ENCODE assay signal across 8 cellular contexts in the genomic region with DNA sequence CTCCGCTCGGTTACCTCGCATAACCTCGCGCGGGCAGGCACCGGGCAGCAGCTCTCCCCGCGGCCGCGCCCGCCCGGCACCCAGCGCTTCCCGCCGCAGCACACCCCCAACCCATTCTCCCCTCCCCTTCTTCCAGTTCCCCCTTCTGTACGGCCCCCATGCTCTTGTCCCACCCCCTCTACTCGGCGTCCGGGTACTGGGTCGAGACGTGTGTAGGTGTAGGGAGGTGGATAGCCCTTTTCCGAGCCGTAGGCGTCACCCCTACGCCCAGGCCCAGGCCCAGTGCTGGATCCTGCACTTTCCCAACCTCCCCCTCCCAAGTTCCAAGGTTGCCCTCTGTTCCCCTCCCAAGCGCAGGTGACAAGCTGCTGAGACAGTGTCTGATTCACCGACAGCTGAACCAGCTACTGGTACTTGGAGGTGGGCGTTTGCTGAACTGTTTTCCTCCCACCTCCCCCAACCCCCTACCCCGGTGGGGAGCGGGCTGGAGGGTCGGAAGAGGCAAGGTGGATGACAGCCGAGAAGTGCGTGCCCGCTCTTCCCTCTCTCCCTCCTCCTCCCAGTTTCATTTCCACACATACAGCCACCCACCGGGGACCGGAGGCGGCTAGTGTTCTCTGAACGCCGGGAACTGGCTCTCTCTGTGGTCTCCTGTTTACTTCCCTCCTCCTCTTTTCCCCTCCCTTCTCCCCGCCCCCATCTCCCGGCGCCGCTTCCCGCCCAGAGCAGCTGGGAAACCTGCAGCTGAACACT. TPM values are rescaled to one million over a fixed set of nuclear protein-coding genes. Genes with fewer than 3 reads are reported as not detected.
DNase-seq lines count a peak whose midpoint lies in the region; ATAC-seq and TF ChIP-seq lines count a peak whose summit lies in the region.

No MANE protein-coding gene starts in this region.

- TF ChIP-seq CTCF in OCI-LY1 (IDR thresholded peaks at IDR 0.05; ENCODE audit: low read length) (no peak), fibroblast of villous mesenchyme (IDR thresholded peaks at IDR 0.05; ENCODE audit: insufficient read depth, low read depth, low read length) (no peak), suprapubic skin (IDR thresholded peaks at IDR 0.05) (no peak)

- peak; percentile 21 for ATAC-seq in GM19395 (IDR thresholded peaks at IDR 0.05; ENCODE audit: unreplicated experiment)
- ATAC-seq in natural killer cell treated with Interleukin-12 subunit alpha and Interleukin-12 subunit beta and Interleukin-15 and Interleukin-18, amount 100 ng/mL, for 72 hours, result no peak

- peak in 2 of 5 donors; percentile 28 to 49 for DNase-seq in CD8-positive, alpha-beta memory T cell
- DNase-seq in HT1080 (ENCODE audit: low read depth) (peak; percentile 85), fibroblast of villous mesenchyme (ENCODE audit: low read depth) (peak; percentile 95), suprapubic skin (ENCODE audit: low spot score in 2 of 2) (peak; percentile 97 to 98)
- peak; percentile 31 for DNase-seq in activated effector memory CD4-positive, alpha-beta T cell treated with Interleukin-2 at 50 U/mL for 16 hours
- DNase-seq in natural killer cell treated with Interleukin-12 subunit alpha and Interleukin-12 subunit beta and Interleukin-15 and Interleukin-18, amount 100 ng/mL, for 72 hours (ENCODE audit: low spot score), result no peak

- H3K9me3 Mint-ChIP-seq in CD8-positive, alpha-beta memory T cell, result no peaks in the 10 kb centered on the region
- H3K9me3 Mint-ChIP-seq in natural killer cell treated with Interleukin-12 subunit alpha and Interleukin-12 subunit beta and Interleukin-15 and Interleukin-18, amount 100 ng/mL, for 72 hours, result no peaks in the 10 kb centered on the region

- peaks cover 42 to 54% (median 50%) of the 10 kb centered on the region in 3 donors for H3K4me1 Mint-ChIP-seq in CD8-positive, alpha-beta memory T cell
- H3K4me1 Mint-ChIP-seq in natural killer cell treated with Interleukin-12 subunit alpha and Interleukin-12 subunit beta and Interleukin-15 and Interleukin-18, amount 100 ng/mL, for 72 hours (ENCODE audit: low read depth in 2 of 2), result peaks cover 36% of the 10 kb centered on the region in 2 donors

- no peaks in the 10 kb centered on the region for H3K79me2 ChIP-seq in OCI-LY1 (ENCODE audit: insufficient read depth, low read length)

- H3K4me3 Mint-ChIP-seq in CD8-positive, alpha-beta memory T cell, result peak overlapping the region; percentile 93 to 98 (median 96)
- H3K4me3 Mint-ChIP-seq in natural killer cell treated with Interleukin-12 subunit alpha and Interleukin-12 subunit beta and Interleukin-15 and Interleukin-18, amount 100 ng/mL, for 72 hours, result peak overlapping the region; percentile 90

- H3K4me2 ChIP-seq in OCI-LY1 (ENCODE audit: low read length), result peak overlapping the region; percentile 98

- TF ChIP-seq EP300 in suprapubic skin (IDR thresholded peaks at IDR 0.05), result no peak

- no peak overlapping the region for H2AFZ ChIP-seq in OCI-LY1 (ENCODE audit: low read length)

- H3K9me2 ChIP-seq in OCI-LY1 (ENCODE audit: low read depth, low read length), result no peaks in the 10 kb centered on the region

- H3K4me3 ChIP-seq in CD8-positive, alpha-beta memory T cell (ENCODE audit: low read length), result peak overlapping the region; percentile 90
- H3K4me3 ChIP-seq in OCI-LY1 (ENCODE audit: low read depth, low read length, poor library complexity, severe bottlenecking), result peak overlapping the region; percentile 79
- H3K4me3 ChIP-seq in fibroblast of villous mesenchyme (ENCODE audit: low read depth, low read length), result peak overlapping the region; percentile 67
- peak overlapping the region; percentile 52 for H3K4me3 ChIP-seq in suprapubic skin

- peak overlapping the region; percentile 96 for H3K27ac ChIP-seq in CD8-positive, alpha-beta memory T cell (ENCODE audit: low read depth, low read length)
- no peak overlapping the region for H3K27ac ChIP-seq in OCI-LY1 (ENCODE audit: low read depth, low read length, poor library complexity, severe bottlenecking)
- H3K27ac ChIP-seq in suprapubic skin, result peak overlapping the region; percentile 98

- H3K27me3 Mint-ChIP-seq in CD8-positive, alpha-beta memory T cell, result peaks cover 0 to 2% of the 10 kb centered on the region in 2 donors
- peaks cover 9 to 10% of the 10 kb centered on the region in 2 donors for H3K27me3 Mint-ChIP-seq in natural killer cell treated with Interleukin-12 subunit alpha and Interleukin-12 subunit beta and Interleukin-15 and Interleukin-18, amount 100 ng/mL, for 72 hours

- peak overlapping the region; percentile 73 for H3K9ac ChIP-seq in OCI-LY1 (ENCODE audit: low read length)

- no peaks in the 10 kb centered on the region for H4K20me1 ChIP-seq in OCI-LY1 (ENCODE audit: insufficient read depth, low read length)

- H3K27me3 ChIP-seq in CD8-positive, alpha-beta memory T cell (ENCODE audit: insufficient read depth, low read length, poor library complexity, severe bottlenecking), result no peaks in the 10 kb centered on the region
- H3K27me3 ChIP-seq in OCI-LY1 (ENCODE audit: insufficient read depth, low read length) (0 out of 2 replicates have a peak, but pooled peaks cover 8% of the 10 kb centered on the region), suprapubic skin (no peaks in the 10 kb centered on the region)

- H3K4me1 ChIP-seq in CD8-positive, alpha-beta memory T cell (ENCODE audit: insufficient read depth, low read length), result peaks cover 37% of the 10 kb centered on the region
- H3K4me1 ChIP-seq in OCI-LY1 (ENCODE audit: insufficient read depth, low read length, severe bottlenecking), result peaks cover 32% of the 10 kb centered on the region
- H3K4me1 ChIP-seq in suprapubic skin, result peaks cover 61% of the 10 kb centered on the region

- POLR2A ChIA-PET in CD8-positive, alpha-beta memory T cell (lab: Charles Lee), result interaction anchor here (0.8 to 4.2 kb wide), 13 partner anchors 7 to 182 kb away, joined by 3 to 29 read pairs (median 4); a partner anchor contains a TSS

- H3K27ac Mint-ChIP-seq in CD8-positive, alpha-beta memory T cell, result peak overlapping the region; percentile 97 to 100 (median 98)
- H3K27ac Mint-ChIP-seq in natural killer cell treated with Interleukin-12 subunit alpha and Interleukin-12 subunit beta and Interleukin-15 and Interleukin-18, amount 100 ng/mL, for 72 hours, result peak overlapping the region; percentile 81 to 91

- CTCF ChIA-PET in CD8-positive, alpha-beta memory T cell (lab: Charles Lee), result interaction anchor here (1.2 to 2.4 kb wide), 7 partner anchors 9 to 182 kb away, joined by 3 to 13 read pairs (median 5); no protein-coding TSS in a partner anchor

- no peaks in the 10 kb centered on the region for H3K36me3 ChIP-seq in CD8-positive, alpha-beta memory T cell (ENCODE audit: insufficient read depth, low read length)
- H3K36me3 ChIP-seq in OCI-LY1 (ENCODE audit: insufficient read depth, low read length), result no peaks in the 10 kb centered on the region
- H3K36me3 ChIP-seq in suprapubic skin, result no peaks in the 10 kb centered on the region

- under 1% methylated on average over 41 of the region's 45 CpGs for WGBS in suprapubic skin

- no peaks in the 10 kb centered on the region for H3K9me3 ChIP-seq in CD8-positive, alpha-beta memory T cell (ENCODE audit: low read length)
- H3K9me3 ChIP-seq in OCI-LY1 (ENCODE audit: low read length) (no peaks in the 10 kb centered on the region), suprapubic skin (no peaks in the 10 kb centered on the region)

- peaks cover 13% of the 10 kb centered on the region; the same call in 1 of the 2 replicates for H3F3A ChIP-seq in OCI-LY1 (ENCODE audit: insufficient read depth, low read length)

- H3K36me3 Mint-ChIP-seq in CD8-positive, alpha-beta memory T cell, result peaks cover 0 to 4% (median 0%) of the 10 kb centered on the region in 3 donors
- no peaks in the 10 kb centered on the region for H3K36me3 Mint-ChIP-seq in natural killer cell treated with Interleukin-12 subunit alpha and Interleukin-12 subunit beta and Interleukin-15 and Interleukin-18, amount 100 ng/mL, for 72 hours

- peak; percentile 55 to 85 for TF ChIP-seq POLR2A in suprapubic skin (IDR thresholded peaks at IDR 0.05)

RNA-seq across cellular contexts. Expression of a gene that starts 6.0 kb away (rescaled TPM):
- 10 to 100 TPM; 19.2 to 20.2 TPM for total RNA-seq in CD8-positive, alpha-beta memory T cell
- 3.9 TPM for polyA plus RNA-seq in CD8-positive, alpha-beta memory T cell
- total RNA-seq in HT1080 (2014; rRNA removed; shearing (Covaris generic)), result 6.0 and 7.3 TPM in 2 replicates
- 13.9 and 18.8 TPM in 2 replicates for polyA plus RNA-seq in HT1080 (2015; cell fraction: cytosol; rRNA removed)
- polyA plus RNA-seq in HT1080 (2015; cell fraction: nucleus; rRNA removed), result 13.8 and 15.5 TPM in 2 replicates
- total RNA-seq in fibroblast of villous mesenchyme (34.5 and 37.1 TPM in 2 replicates), suprapubic skin (100 to 1,000 TPM in 3 of 4 donors, 10 to 100 TPM in 1; 90.0 to 118 (median 109) TPM)
- 1 to 10 TPM; 3.3 to 4.0 TPM for total RNA-seq in natural killer cell treated with Interleukin-12 subunit alpha and Interleukin-12 subunit beta and Interleukin-15 and Interleukin-18, amount 100 ng/mL, for 72 hours
